Comparison of ENCODE assay signal across 1 cellular context in the genomic region with DNA sequence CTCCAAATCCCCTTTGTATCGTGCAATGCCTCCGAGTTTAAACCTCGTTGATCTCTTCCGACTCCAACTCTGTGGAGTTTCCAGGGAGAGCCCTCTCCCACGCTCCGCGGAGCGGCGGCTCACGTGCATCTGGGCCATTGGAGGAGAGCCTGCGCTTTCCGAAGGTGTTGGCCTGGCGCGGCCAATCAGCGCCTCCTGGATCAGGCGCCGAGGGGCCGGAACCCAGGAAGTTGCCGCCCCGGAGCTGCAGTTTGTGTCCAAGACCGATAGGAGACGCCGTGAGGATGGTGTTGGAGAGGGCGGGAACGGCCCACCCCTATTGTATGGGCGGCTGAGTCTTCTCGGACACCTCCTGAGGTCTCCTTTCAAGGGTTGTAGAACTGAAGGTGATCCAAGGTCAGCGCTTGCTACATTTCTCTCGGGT.
TF ChIP-seq lines count a peak whose summit lies in the region.

No MANE protein-coding gene starts in this region.

TF ChIP-seq in WTC11, 78 proteins besides CTCF, POLR2A, EP300 and RAD21 (continued from another document and continues in another):
- TF ChIP-seq, protein P1, sequence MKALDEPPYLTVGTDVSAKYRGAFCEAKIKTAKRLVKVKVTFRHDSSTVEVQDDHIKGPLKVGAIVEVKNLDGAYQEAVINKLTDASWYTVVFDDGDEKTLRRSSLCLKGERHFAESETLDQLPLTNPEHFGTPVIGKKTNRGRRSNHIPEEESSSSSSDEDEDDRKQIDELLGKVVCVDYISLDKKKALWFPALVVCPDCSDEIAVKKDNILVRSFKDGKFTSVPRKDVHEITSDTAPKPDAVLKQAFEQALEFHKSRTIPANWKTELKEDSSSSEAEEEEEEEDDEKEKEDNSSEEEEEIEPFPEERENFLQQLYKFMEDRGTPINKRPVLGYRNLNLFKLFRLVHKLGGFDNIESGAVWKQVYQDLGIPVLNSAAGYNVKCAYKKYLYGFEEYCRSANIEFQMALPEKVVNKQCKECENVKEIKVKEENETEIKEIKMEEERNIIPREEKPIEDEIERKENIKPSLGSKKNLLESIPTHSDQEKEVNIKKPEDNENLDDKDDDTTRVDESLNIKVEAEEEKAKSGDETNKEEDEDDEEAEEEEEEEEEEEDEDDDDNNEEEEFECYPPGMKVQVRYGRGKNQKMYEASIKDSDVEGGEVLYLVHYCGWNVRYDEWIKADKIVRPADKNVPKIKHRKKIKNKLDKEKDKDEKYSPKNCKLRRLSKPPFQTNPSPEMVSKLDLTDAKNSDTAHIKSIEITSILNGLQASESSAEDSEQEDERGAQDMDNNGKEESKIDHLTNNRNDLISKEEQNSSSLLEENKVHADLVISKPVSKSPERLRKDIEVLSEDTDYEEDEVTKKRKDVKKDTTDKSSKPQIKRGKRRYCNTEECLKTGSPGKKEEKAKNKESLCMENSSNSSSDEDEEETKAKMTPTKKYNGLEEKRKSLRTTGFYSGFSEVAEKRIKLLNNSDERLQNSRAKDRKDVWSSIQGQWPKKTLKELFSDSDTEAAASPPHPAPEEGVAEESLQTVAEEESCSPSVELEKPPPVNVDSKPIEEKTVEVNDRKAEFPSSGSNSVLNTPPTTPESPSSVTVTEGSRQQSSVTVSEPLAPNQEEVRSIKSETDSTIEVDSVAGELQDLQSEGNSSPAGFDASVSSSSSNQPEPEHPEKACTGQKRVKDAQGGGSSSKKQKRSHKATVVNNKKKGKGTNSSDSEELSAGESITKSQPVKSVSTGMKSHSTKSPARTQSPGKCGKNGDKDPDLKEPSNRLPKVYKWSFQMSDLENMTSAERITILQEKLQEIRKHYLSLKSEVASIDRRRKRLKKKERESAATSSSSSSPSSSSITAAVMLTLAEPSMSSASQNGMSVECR (CRISPR knock-in tag; IDR thresholded peaks at IDR 0.05; ENCODE audit: borderline replicate concordance) = peak; percentile 98
- TF ChIP-seq ZBTB21 (CRISPR knock-in tag; IDR thresholded peaks at IDR 0.05; ENCODE audit: borderline replicate concordance) = peak; percentile 95
- TF ChIP-seq, protein P2, sequence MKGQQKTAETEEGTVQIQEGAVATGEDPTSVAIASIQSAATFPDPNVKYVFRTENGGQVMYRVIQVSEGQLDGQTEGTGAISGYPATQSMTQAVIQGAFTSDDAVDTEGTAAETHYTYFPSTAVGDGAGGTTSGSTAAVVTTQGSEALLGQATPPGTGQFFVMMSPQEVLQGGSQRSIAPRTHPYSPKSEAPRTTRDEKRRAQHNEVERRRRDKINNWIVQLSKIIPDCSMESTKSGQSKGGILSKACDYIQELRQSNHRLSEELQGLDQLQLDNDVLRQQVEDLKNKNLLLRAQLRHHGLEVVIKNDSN (CRISPR knock-in tag; IDR thresholded peaks at IDR 0.05) = peak; percentile 84
- TF ChIP-seq ZNF671 (CRISPR knock-in tag; IDR thresholded peaks at IDR 0.05) = no peak
- TF ChIP-seq ZNF317 (CRISPR knock-in tag; IDR thresholded peaks at IDR 0.05; ENCODE audit: borderline replicate concordance, low read depth) = peak; percentile 75
- no peak for TF ChIP-seq PRRX2 (CRISPR knock-in tag; IDR thresholded peaks at IDR 0.05)
- peak; percentile 98 for TF ChIP-seq SMAD3 (CRISPR knock-in tag; IDR thresholded peaks at IDR 0.05; ENCODE audit: borderline replicate concordance)
- TF ChIP-seq, protein P3, sequence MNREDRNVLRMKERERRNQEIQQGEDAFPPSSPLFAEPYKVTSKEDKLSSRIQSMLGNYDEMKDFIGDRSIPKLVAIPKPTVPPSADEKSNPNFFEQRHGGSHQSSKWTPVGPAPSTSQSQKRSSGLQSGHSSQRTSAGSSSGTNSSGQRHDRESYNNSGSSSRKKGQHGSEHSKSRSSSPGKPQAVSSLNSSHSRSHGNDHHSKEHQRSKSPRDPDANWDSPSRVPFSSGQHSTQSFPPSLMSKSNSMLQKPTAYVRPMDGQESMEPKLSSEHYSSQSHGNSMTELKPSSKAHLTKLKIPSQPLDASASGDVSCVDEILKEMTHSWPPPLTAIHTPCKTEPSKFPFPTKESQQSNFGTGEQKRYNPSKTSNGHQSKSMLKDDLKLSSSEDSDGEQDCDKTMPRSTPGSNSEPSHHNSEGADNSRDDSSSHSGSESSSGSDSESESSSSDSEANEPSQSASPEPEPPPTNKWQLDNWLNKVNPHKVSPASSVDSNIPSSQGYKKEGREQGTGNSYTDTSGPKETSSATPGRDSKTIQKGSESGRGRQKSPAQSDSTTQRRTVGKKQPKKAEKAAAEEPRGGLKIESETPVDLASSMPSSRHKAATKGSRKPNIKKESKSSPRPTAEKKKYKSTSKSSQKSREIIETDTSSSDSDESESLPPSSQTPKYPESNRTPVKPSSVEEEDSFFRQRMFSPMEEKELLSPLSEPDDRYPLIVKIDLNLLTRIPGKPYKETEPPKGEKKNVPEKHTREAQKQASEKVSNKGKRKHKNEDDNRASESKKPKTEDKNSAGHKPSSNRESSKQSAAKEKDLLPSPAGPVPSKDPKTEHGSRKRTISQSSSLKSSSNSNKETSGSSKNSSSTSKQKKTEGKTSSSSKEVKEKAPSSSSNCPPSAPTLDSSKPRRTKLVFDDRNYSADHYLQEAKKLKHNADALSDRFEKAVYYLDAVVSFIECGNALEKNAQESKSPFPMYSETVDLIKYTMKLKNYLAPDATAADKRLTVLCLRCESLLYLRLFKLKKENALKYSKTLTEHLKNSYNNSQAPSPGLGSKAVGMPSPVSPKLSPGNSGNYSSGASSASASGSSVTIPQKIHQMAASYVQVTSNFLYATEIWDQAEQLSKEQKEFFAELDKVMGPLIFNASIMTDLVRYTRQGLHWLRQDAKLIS (CRISPR knock-in tag; IDR thresholded peaks at IDR 0.05; ENCODE audit: borderline replicate concordance) = peak; percentile 98
- TF ChIP-seq, protein P4, sequence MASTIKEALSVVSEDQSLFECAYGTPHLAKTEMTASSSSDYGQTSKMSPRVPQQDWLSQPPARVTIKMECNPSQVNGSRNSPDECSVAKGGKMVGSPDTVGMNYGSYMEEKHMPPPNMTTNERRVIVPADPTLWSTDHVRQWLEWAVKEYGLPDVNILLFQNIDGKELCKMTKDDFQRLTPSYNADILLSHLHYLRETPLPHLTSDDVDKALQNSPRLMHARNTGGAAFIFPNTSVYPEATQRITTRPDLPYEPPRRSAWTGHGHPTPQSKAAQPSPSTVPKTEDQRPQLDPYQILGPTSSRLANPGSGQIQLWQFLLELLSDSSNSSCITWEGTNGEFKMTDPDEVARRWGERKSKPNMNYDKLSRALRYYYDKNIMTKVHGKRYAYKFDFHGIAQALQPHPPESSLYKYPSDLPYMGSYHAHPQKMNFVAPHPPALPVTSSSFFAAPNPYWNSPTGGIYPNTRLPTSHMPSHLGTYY (CRISPR knock-in tag; IDR thresholded peaks at IDR 0.05) = no peak
- TF ChIP-seq, protein P5, sequence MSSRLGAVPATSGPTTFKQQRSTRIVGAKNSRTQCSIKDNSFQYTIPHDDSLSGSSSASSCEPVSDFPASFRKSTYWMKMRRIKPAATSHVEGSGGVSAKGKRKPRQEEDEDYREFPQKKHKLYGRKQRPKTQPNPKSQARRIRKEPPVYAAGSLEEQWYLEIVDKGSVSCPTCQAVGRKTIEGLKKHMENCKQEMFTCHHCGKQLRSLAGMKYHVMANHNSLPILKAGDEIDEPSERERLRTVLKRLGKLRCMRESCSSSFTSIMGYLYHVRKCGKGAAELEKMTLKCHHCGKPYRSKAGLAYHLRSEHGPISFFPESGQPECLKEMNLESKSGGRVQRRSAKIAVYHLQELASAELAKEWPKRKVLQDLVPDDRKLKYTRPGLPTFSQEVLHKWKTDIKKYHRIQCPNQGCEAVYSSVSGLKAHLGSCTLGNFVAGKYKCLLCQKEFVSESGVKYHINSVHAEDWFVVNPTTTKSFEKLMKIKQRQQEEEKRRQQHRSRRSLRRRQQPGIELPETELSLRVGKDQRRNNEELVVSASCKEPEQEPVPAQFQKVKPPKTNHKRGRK (CRISPR knock-in tag; IDR thresholded peaks at IDR 0.05; ENCODE audit: borderline replicate concordance) = no peak
- peak; percentile 97 for TF ChIP-seq ETV6 (CRISPR knock-in tag; IDR thresholded peaks at IDR 0.05)
- TF ChIP-seq, protein P6, sequence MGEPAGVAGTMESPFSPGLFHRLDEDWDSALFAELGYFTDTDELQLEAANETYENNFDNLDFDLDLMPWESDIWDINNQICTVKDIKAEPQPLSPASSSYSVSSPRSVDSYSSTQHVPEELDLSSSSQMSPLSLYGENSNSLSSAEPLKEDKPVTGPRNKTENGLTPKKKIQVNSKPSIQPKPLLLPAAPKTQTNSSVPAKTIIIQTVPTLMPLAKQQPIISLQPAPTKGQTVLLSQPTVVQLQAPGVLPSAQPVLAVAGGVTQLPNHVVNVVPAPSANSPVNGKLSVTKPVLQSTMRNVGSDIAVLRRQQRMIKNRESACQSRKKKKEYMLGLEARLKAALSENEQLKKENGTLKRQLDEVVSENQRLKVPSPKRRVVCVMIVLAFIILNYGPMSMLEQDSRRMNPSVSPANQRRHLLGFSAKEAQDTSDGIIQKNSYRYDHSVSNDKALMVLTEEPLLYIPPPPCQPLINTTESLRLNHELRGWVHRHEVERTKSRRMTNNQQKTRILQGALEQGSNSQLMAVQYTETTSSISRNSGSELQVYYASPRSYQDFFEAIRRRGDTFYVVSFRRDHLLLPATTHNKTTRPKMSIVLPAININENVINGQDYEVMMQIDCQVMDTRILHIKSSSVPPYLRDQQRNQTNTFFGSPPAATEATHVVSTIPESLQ (CRISPR knock-in tag; IDR thresholded peaks at IDR 0.05) = no peak
- TF ChIP-seq, protein P7, sequence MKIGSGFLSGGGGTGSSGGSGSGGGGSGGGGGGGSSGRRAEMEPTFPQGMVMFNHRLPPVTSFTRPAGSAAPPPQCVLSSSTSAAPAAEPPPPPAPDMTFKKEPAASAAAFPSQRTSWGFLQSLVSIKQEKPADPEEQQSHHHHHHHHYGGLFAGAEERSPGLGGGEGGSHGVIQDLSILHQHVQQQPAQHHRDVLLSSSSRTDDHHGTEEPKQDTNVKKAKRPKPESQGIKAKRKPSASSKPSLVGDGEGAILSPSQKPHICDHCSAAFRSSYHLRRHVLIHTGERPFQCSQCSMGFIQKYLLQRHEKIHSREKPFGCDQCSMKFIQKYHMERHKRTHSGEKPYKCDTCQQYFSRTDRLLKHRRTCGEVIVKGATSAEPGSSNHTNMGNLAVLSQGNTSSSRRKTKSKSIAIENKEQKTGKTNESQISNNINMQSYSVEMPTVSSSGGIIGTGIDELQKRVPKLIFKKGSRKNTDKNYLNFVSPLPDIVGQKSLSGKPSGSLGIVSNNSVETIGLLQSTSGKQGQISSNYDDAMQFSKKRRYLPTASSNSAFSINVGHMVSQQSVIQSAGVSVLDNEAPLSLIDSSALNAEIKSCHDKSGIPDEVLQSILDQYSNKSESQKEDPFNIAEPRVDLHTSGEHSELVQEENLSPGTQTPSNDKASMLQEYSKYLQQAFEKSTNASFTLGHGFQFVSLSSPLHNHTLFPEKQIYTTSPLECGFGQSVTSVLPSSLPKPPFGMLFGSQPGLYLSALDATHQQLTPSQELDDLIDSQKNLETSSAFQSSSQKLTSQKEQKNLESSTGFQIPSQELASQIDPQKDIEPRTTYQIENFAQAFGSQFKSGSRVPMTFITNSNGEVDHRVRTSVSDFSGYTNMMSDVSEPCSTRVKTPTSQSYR (CRISPR knock-in tag; IDR thresholded peaks at IDR 0.05) = peak; percentile 96; the same call in 1 of the 2 replicates
- no peak for TF ChIP-seq FOXJ3 (CRISPR knock-in tag; IDR thresholded peaks at IDR 0.05; ENCODE audit: borderline replicate concordance)
- TF ChIP-seq, protein P8, sequence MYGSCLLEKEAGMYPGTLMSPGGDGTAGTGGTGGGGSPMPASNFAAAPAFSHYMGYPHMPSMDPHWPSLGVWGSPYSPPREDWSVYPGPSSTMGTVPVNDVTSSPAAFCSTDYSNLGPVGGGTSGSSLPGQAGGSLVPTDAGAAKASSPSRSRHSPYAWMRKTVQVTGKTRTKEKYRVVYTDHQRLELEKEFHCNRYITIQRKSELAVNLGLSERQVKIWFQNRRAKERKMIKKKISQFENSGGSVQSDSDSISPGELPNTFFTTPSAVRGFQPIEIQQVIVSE (CRISPR knock-in tag; IDR thresholded peaks at IDR 0.05; ENCODE audit: borderline replicate concordance) = no peak
- peak; percentile 70; the same call in 1 of the 2 replicates for TF ChIP-seq ELF4 (CRISPR knock-in tag; IDR thresholded peaks at IDR 0.05; ENCODE audit: low read depth)
- peak; percentile 86; the same call in 1 of the 2 replicates for TF ChIP-seq CBFB (CRISPR knock-in tag; IDR thresholded peaks at IDR 0.05; ENCODE audit: low read depth)
- peak; percentile 97 for TF ChIP-seq CREB1 (CRISPR knock-in tag; IDR thresholded peaks at IDR 0.05)
- peak; percentile 94 for TF ChIP-seq RELA (CRISPR knock-in tag; IDR thresholded peaks at IDR 0.05; ENCODE audit: borderline replicate concordance)
- TF ChIP-seq, protein P9, sequence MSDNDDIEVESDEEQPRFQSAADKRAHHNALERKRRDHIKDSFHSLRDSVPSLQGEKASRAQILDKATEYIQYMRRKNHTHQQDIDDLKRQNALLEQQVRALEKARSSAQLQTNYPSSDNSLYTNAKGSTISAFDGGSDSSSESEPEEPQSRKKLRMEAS (CRISPR knock-in tag; IDR thresholded peaks at IDR 0.05) = peak; percentile 99
- TF ChIP-seq, protein P10, sequence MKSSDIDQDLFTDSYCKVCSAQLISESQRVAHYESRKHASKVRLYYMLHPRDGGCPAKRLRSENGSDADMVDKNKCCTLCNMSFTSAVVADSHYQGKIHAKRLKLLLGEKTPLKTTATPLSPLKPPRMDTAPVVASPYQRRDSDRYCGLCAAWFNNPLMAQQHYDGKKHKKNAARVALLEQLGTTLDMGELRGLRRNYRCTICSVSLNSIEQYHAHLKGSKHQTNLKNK (CRISPR knock-in tag; IDR thresholded peaks at IDR 0.05) = no peak
- TF ChIP-seq, protein P11, sequence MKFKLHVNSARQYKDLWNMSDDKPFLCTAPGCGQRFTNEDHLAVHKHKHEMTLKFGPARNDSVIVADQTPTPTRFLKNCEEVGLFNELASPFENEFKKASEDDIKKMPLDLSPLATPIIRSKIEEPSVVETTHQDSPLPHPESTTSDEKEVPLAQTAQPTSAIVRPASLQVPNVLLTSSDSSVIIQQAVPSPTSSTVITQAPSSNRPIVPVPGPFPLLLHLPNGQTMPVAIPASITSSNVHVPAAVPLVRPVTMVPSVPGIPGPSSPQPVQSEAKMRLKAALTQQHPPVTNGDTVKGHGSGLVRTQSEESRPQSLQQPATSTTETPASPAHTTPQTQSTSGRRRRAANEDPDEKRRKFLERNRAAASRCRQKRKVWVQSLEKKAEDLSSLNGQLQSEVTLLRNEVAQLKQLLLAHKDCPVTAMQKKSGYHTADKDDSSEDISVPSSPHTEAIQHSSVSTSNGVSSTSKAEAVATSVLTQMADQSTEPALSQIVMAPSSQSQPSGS (CRISPR knock-in tag; IDR thresholded peaks at IDR 0.05; ENCODE audit: borderline replicate concordance, low read depth) = 0 out of 2 replicates have a peak, but pooled peaks have one; percentile 49
- no peak for TF ChIP-seq ZNF423 (CRISPR knock-in tag; IDR thresholded peaks at IDR 0.05)
- TF ChIP-seq, protein P12, sequence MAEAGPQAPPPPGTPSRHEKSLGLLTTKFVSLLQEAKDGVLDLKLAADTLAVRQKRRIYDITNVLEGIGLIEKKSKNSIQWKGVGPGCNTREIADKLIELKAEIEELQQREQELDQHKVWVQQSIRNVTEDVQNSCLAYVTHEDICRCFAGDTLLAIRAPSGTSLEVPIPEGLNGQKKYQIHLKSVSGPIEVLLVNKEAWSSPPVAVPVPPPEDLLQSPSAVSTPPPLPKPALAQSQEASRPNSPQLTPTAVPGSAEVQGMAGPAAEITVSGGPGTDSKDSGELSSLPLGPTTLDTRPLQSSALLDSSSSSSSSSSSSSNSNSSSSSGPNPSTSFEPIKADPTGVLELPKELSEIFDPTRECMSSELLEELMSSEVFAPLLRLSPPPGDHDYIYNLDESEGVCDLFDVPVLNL (CRISPR knock-in tag; IDR thresholded peaks at IDR 0.05; ENCODE audit: borderline replicate concordance, low read depth) = no peak
- TF ChIP-seq GABPB1 (CRISPR knock-in tag; IDR thresholded peaks at IDR 0.05) = no peak
- no peak for TF ChIP-seq EMX1 (CRISPR knock-in tag; IDR thresholded peaks at IDR 0.05)
